In genomic region chr19:1155352-1156304, GRCh38 we compare ENCODE assay signal across 12 cellular contexts. TPM values are rescaled to one million over a fixed set of nuclear protein-coding genes. Genes with fewer than 3 reads are reported as not detected.
A peak's percentile ranks its signal among the peaks of the same experiment; 100 is the strongest.
DNase-seq lines count a peak whose midpoint lies in the region; ATAC-seq and TF ChIP-seq lines count a peak whose summit lies in the region.
"Had no signal": no experiment of that assay in that cellular context is flagged by ENCODE, and none has a peak within 500 bp of the region (broad histone marks: within the 10 kb centered on the region; RNA-seq: fewer than 3 reads in every experiment).

No MANE protein-coding gene starts in this region.

- in situ Hi-C loops in Panc1 (cut with HindIII; ENCODE audit: low pct_unique_long_range_greater_than_20kb, low sequenced_read_pairs) = no loop called here

- peak; percentile 13 for ATAC-seq in Panc1
- peak; percentile 30 for ATAC-seq in esophagus mucosa
- ATAC-seq in HG02759 (IDR thresholded peaks at IDR 0.05; ENCODE audit: unreplicated experiment) = no peak
- ATAC-seq in HG03520 (IDR thresholded peaks at IDR 0.05; ENCODE audit: unreplicated experiment) = no peak
- ATAC-seq in GM21360 (IDR thresholded peaks at IDR 0.05; ENCODE audit: unreplicated experiment) = no peak

- H3K27ac ChIP-seq in Panc1 (ENCODE audit: low read length) (peak overlapping the region; percentile 83), testis (peak overlapping the region; percentile 79)

- H3K36me3 ChIP-seq in Panc1 (ENCODE audit: control insufficient read depth, insufficient read depth, low read length) = no peaks in the 10 kb centered on the region
- H3K36me3 ChIP-seq in testis (ENCODE audit: low read depth, missing control alignments) = no peaks in the 10 kb centered on the region

- H3K27me3 ChIP-seq in Panc1 (ENCODE audit: control insufficient read depth, insufficient read depth, low read length) (no peaks in the 10 kb centered on the region), mononuclear cell (ENCODE audit: insufficient read depth, low read length) (no peaks in the 10 kb centered on the region), testis (no peaks in the 10 kb centered on the region)

- TF ChIP-seq CTCF in Panc1 (IDR thresholded peaks at IDR 0.05) = no peak
- no peak for TF ChIP-seq CTCF in testis (IDR thresholded peaks at IDR 0.05)

- POLR2A ChIA-PET in Panc1 (lab: Charles Lee) = no interaction called here

- no TSS peak for BruUV-seq in Panc1 (replicated peaks; lab: Mats Ljungman, UMichigan)

- DNase-seq in Panc1 (ENCODE audit: low read depth, low spot score) (no peak), testis (no peak)
- no peak for DNase-seq in activated naive CD4-positive, alpha-beta T cell (lab: John Stamatoyannopoulos, UW)
- DNase-seq: activated CD4-positive, alpha-beta T cell treated with anti-CD3 and anti-CD28 coated beads, Interleukin-2, amount 50 U/mL, for 4 hours; DMS79; GOT3; hippocampal formation had no signal

- 79 to 90% methylated on average over 8 to 21 of the region's 29 CpGs for WGBS in testis, 2 donors

- H3K9me3 ChIP-seq in Panc1 (ENCODE audit: control insufficient read depth, insufficient read depth, low read depth, low read length) (no peaks in the 10 kb centered on the region), mononuclear cell (ENCODE audit: low read depth, low read length) (no peaks in the 10 kb centered on the region), testis (no peaks in the 10 kb centered on the region)

- TF ChIP-seq POLR2A in testis (IDR thresholded peaks at IDR 0.05) = no peak

- intact Hi-C loops in Panc1 (cut with micrococcal nuclease; ENCODE audit: unreplicated experiment) (no loop called here), testis (cut with DNase I; ENCODE audit: low total_unique reads) (no loop called here)

- H3K4me3 ChIP-seq in Panc1 (ENCODE audit: low read depth in 2 of 2, low read length in 2 of 2) (no peak overlapping the region), mononuclear cell (ENCODE audit: low read length) (peak overlapping the region; percentile 13), testis (no peak overlapping the region)

- peaks cover 39% of the 10 kb centered on the region for H3K4me1 ChIP-seq in Panc1 (ENCODE audit: control insufficient read depth, insufficient read depth, low read length)
- peaks cover 23% of the 10 kb centered on the region for H3K4me1 ChIP-seq in mononuclear cell (ENCODE audit: insufficient read depth, low read length)
- peaks cover 38% of the 10 kb centered on the region for H3K4me1 ChIP-seq in testis

- CTCF ChIA-PET in Panc1 (lab: Charles Lee) = no interaction called here

RNA-seq across cellular contexts. Expression of gene SBNO2, which starts 18.4 kb away (rescaled TPM):
- total RNA-seq in Panc1 (2021; ENCODE audit: unreplicated experiment) (101 TPM), esophagus mucosa (67.5 TPM), mononuclear cell (53.8 TPM), testis (10 to 100 TPM; 58.9 to 65.0 TPM)
- 92.5 TPM for polyA plus RNA-seq in Panc1 (2012; ENCODE audit: insufficient read length)
- 34.3 TPM for polyA plus RNA-seq in testis (ENCODE audit: insufficient read depth, low read depth, low replicate concordance)

RNA-seq across cellular contexts. Expression of gene STK11, which starts 50.0 kb away (rescaled TPM):
- total RNA-seq in Panc1 (2021; ENCODE audit: unreplicated experiment) (116 TPM), esophagus mucosa (35.0 TPM), mononuclear cell (36.7 TPM), testis (100 to 1,000 TPM; 194 to 209 TPM)
- 141 TPM for polyA plus RNA-seq in Panc1 (2012; ENCODE audit: insufficient read length)
- polyA plus RNA-seq in testis (ENCODE audit: insufficient read depth, low read depth, low replicate concordance) = 197 TPM

RNA-seq across cellular contexts. Expression of gene GPX4, which starts 51.8 kb away (rescaled TPM):
- total RNA-seq in Panc1 (2021; ENCODE audit: unreplicated experiment) (577 TPM), esophagus mucosa (138 TPM), mononuclear cell (162 TPM), testis (1,000 to 10,000 TPM; 1,153 to 1,773 TPM)
- polyA plus RNA-seq in Panc1 (2012; ENCODE audit: insufficient read length) = 1,363 TPM
- polyA plus RNA-seq in testis (ENCODE audit: insufficient read depth, low read depth, low replicate concordance) = 1,893 TPM

Comparison
In these comparisons a context has a peak if more than half of its experiments do, and no peak if none do; other contexts are left out.
1. ATAC-seq: peak in Panc1 (single experiment) and esophagus mucosa (single experiment); none in HG02759 (single experiment), HG03520 (single experiment) and GM21360 (single experiment).